Comparison of ENCODE assay signal across 1 cellular context in the genomic region with DNA sequence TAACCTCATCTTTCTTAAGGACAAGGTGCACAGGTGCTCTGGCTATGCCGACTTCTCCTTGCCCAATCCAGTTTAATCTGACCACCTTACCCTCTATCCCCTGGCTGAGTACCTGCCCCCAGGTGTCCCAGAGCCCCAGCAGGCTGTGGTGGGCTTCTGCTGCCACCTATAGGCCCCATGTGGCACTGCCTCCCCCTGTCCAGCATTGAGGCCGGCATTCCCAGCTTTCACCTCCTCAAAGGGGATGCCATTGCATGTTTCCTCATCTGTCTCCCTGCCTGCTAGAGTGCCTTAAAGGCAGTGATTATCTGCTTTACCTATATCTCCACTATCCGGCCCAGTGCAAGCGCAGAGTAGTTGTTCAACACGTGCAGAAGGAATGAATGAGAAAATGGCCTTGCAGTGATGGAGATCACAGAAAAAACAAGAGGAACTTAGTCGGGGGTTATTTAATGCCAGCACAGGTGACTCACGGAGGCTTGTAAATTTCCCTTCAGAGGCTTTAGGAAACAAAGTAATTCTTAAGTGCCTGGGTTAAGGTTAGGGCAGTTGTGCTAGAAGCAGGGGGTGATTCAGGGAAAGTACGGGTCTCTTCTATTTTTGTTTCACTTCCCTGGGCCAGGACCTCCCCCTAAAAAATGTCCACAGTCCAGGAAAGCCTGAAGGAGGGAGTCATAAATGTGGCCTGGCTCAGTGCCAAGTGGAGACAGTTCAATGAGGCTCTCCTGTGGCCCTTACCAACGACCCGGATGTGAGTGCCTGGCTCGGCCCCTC.
TF ChIP-seq lines count a peak whose summit lies in the region.

No MANE protein-coding gene starts in this region.

TF ChIP-seq in SK-N-SH, 30 proteins besides CTCF, POLR2A, EP300 and RAD21 (continued from another document):
- TF ChIP-seq, protein P1, sequence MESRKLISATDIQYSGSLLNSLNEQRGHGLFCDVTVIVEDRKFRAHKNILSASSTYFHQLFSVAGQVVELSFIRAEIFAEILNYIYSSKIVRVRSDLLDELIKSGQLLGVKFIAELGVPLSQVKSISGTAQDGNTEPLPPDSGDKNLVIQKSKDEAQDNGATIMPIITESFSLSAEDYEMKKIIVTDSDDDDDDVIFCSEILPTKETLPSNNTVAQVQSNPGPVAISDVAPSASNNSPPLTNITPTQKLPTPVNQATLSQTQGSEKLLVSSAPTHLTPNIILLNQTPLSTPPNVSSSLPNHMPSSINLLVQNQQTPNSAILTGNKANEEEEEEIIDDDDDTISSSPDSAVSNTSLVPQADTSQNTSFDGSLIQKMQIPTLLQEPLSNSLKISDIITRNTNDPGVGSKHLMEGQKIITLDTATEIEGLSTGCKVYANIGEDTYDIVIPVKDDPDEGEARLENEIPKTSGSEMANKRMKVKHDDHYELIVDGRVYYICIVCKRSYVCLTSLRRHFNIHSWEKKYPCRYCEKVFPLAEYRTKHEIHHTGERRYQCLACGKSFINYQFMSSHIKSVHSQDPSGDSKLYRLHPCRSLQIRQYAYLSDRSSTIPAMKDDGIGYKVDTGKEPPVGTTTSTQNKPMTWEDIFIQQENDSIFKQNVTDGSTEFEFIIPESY (IDR thresholded peaks at IDR 0.05; ENCODE audit: borderline replicate concordance, low read depth): no peak
- TF ChIP-seq, protein P2, sequence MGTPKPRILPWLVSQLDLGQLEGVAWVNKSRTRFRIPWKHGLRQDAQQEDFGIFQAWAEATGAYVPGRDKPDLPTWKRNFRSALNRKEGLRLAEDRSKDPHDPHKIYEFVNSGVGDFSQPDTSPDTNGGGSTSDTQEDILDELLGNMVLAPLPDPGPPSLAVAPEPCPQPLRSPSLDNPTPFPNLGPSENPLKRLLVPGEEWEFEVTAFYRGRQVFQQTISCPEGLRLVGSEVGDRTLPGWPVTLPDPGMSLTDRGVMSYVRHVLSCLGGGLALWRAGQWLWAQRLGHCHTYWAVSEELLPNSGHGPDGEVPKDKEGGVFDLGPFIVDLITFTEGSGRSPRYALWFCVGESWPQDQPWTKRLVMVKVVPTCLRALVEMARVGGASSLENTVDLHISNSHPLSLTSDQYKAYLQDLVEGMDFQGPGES (IDR thresholded peaks at IDR 0.05; ENCODE audit: low read depth, low read length): no peak
- TF ChIP-seq NFIC (IDR thresholded peaks at IDR 0.05; ENCODE audit: borderline replicate concordance) (peak; percentile 88), GABPA (IDR thresholded peaks at IDR 0.05; ENCODE audit: low read depth) (no peak), RCOR1 (IDR thresholded peaks at IDR 0.05; ENCODE audit: low read length) (no peak), TCF12 (IDR thresholded peaks at IDR 0.05) (peak; percentile 14; the same call in 1 of the 2 replicates), ELF1 (IDR thresholded peaks at IDR 0.05) (no peak), SIN3A (IDR thresholded peaks at IDR 0.05; ENCODE audit: borderline replicate concordance, low read depth, low read length) (no peak), TAF1 (IDR thresholded peaks at IDR 0.05; ENCODE audit: borderline replicate concordance, low read depth, low read length) (no peak), CHD2 (IDR thresholded peaks at IDR 0.05; ENCODE audit: low read length, partially characterized antibody) (no peak), EZH2phosphoT487 (IDR thresholded peaks at IDR 0.05; ENCODE audit: borderline replicate concordance, low read depth) (no peak), JUND (IDR thresholded peaks at IDR 0.05) (peak; percentile 31), MXI1 (IDR thresholded peaks at IDR 0.05; ENCODE audit: low read depth, low read length) (no peak), RFX5 (IDR thresholded peaks at IDR 0.05; ENCODE audit: low read length) (no peak), TEAD4 (IDR thresholded peaks at IDR 0.05; ENCODE audit: borderline replicate concordance, insufficient read depth) (no peak), FOXJ3 (CRISPR knock-in tag; IDR thresholded peaks at IDR 0.05) (no peak), MEF2A (IDR thresholded peaks at IDR 0.05; ENCODE audit: borderline replicate concordance, low read depth) (no peak), NRF1 (IDR thresholded peaks at IDR 0.05; ENCODE audit: low read depth, low read length) (no peak)
- TF ChIP-seq, protein P3, sequence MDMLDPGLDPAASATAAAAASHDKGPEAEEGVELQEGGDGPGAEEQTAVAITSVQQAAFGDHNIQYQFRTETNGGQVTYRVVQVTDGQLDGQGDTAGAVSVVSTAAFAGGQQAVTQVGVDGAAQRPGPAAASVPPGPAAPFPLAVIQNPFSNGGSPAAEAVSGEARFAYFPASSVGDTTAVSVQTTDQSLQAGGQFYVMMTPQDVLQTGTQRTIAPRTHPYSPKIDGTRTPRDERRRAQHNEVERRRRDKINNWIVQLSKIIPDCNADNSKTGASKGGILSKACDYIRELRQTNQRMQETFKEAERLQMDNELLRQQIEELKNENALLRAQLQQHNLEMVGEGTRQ (IDR thresholded peaks at IDR 0.05; ENCODE audit: borderline replicate concordance, low read depth, low read length): no peak
- TF ChIP-seq, protein P4, sequence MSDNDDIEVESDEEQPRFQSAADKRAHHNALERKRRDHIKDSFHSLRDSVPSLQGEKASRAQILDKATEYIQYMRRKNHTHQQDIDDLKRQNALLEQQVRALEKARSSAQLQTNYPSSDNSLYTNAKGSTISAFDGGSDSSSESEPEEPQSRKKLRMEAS (IDR thresholded peaks at IDR 0.05; ENCODE audit: low read depth): peak; percentile 34; the same call in 1 of the 2 replicates
